ENCODE assay signal across 8 cellular contexts in the genomic region with DNA sequence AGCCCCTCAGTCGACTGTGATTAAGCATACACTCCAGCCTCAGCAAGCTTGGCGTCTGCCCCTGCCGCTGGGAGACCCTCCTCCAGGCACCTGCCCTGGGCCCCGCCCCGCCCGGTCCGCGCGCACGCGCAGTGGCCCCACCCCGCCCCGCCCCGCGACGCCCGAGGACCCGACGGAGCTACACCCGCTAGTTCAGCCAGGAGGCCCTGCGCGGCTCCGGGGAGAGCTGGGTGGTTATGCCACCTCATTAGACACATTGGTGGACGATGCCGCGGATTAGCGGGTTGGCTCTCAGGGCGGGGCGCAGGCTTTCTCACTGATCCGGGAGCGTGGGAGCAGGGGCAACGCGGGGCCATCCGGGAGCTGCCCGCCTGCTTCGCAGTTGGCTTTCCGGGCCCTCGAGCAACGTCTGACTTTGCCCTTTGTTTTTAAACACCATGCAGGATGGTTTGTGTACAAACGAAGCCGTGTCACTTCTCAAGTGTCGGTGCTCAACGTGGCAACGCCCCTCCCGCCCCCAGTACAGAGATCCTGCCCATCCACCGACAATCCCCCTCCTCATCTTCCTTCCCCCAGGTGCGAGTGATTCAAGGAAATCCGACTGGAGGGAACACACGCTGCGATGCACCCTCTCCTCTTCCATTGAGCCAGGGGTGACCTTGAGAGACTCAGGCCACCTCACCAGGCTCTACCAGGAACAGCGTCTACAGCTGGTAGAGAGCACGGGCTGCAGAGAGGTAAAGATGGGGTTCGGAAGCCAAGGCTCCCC.
A peak's percentile ranks its signal among the peaks of the same experiment; 100 is the strongest.
DNase-seq lines count a peak whose midpoint lies in the region; ATAC-seq and TF ChIP-seq lines count a peak whose summit lies in the region.

No MANE protein-coding gene starts in this region.

- no peaks in the 10 kb centered on the region for H3K36me3 ChIP-seq in kidney epithelial cell (ENCODE audit: control insufficient read depth, insufficient read depth, low read length)

- no peaks in the 10 kb centered on the region for H3K27me3 ChIP-seq in kidney epithelial cell (ENCODE audit: control insufficient read depth, insufficient read depth, low read length)

- peak overlapping the region; percentile 58 for H3K27ac ChIP-seq in caudate nucleus (ENCODE audit: low read depth, low read length)

- DNase-seq in GM19238 (ENCODE audit: insufficient read length, low spot score) = peak; percentile 71
- DNase-seq in MV-4-11 (lab: John Stamatoyannopoulos, UW) = peak; percentile 44
- peak; percentile 69 for DNase-seq in activated CD4-positive, alpha-beta T cell treated with anti-CD3 and anti-CD28 coated beads for 1 hour
- DNase-seq in caudate nucleus (lab: John Stamatoyannopoulos, UW) = peak in 51 of 61 donors; percentile 8 to 79 (median 39)
- DNase-seq in kidney epithelial cell (ENCODE audit: low read depth) = no peak
- peak; percentile 63 to 67 for DNase-seq in stimulated activated CD4-positive, alpha-beta T cell treated with anti-CD3 and anti-CD28 coated beads, Interleukin-1b, Interleukin-23, amount 100 ng/mL, for 4 hours (ENCODE audit: low read depth in 2 of 2)
- no peak for DNase-seq in UCSD-AML1 (lab: John Stamatoyannopoulos, UW; ENCODE audit: unreplicated experiment)

- TF ChIP-seq CTCF in kidney epithelial cell (IDR thresholded peaks at IDR 0.05; ENCODE audit: insufficient read depth, low read length, poor library complexity, severe bottlenecking) = no peak

- H3K4me3 ChIP-seq in kidney epithelial cell (ENCODE audit: low read depth, low read length) = peak overlapping the region; percentile 31

- no peak for ATAC-seq in GM21381 (IDR thresholded peaks at IDR 0.05; ENCODE audit: unreplicated experiment)

Comparison
In these comparisons a context has a peak if more than half of its experiments do, and no peak if none do; other contexts are left out.
1. DNase-seq: peak in GM19238 (single experiment), MV-4-11 (single experiment), activated CD4-positive, alpha-beta T cell treated with anti-CD3 and anti-CD28 coated beads for 1 hour (single experiment), caudate nucleus (51 of 61) and stimulated activated CD4-positive, alpha-beta T cell treated with anti-CD3 and anti-CD28 coated beads, Interleukin-1b, Interleukin-23, amount 100 ng/mL, for 4 hours (2 of 2); none in kidney epithelial cell (single experiment) and UCSD-AML1 (single experiment).